9 cellular contexts compared by ENCODE assay signal in the genomic region with DNA sequence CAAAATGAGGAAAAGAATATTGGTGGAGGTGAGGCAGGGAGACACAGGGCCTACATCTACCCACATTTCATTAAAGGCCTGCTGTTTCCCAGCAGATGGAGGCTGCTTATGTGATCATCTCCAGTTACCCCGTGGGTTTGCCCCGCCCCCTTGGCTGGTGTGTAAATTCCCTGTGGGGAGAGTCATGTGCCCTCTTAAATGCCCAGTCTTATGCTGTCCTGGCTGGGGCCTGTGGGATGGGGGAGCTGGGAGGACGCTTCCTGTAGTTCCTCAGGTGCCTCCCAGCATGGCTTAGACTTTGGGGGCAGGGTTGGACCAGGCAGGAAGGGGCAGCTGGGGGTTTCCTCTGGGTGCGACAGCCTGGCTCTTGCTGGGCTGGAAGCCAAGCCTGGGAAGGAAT. TPM values are rescaled to one million over a fixed set of nuclear protein-coding genes. Genes with fewer than 3 reads are reported as not detected.
DNase-seq lines count a peak whose midpoint lies in the region; ATAC-seq and TF ChIP-seq lines count a peak whose summit lies in the region.
"Had no signal": no experiment of that assay in that cellular context is flagged by ENCODE, and none has a peak within 500 bp of the region (broad histone marks: within the 10 kb centered on the region; RNA-seq: fewer than 3 reads in every experiment).

No MANE protein-coding gene starts in this region.

- peak overlapping the region; percentile 33 for H3K27ac Mint-ChIP-seq in glutamatergic neuron (ENCODE audit: unreplicated experiment)
- H3K27ac Mint-ChIP-seq: brain had no signal

- no peaks in the 10 kb centered on the region for H3K27me3 Mint-ChIP-seq in glutamatergic neuron (ENCODE audit: unreplicated experiment)

- peaks cover 2% of the 10 kb centered on the region for H3K4me1 Mint-ChIP-seq in glutamatergic neuron (ENCODE audit: low read depth, unreplicated experiment)
- H3K4me1 Mint-ChIP-seq: brain had no signal

- TF ChIP-seq CTCF in glutamatergic neuron (IDR thresholded peaks at IDR 0.05; ENCODE audit: partially characterized antibody, unreplicated experiment) = no peak
- TF ChIP-seq CTCF in GM20000 (IDR thresholded peaks at IDR 0.05; ENCODE audit: extremely low read depth, missing control alignments) = no peak

- DNase-seq in AG20443 (ENCODE audit: low spot score) (peak; percentile 83), HS-5 (ENCODE audit: low read depth) (peak; percentile 71), glutamatergic neuron (peak; percentile 58), RPMI8226 (no peak), GM20000 (ENCODE audit: low spot score) (no peak)
- peak; percentile 21 for DNase-seq in activated CD4-positive, alpha-beta T cell treated with anti-CD3 and anti-CD28 coated beads for 48 hours
- peak; percentile 37 to 40 for DNase-seq in stimulated activated CD4-positive, alpha-beta T cell treated with anti-CD3 and anti-CD28 coated beads, Interleukin-2, amount 100 ng/mL, for 24 hours

- H3K4me3 Mint-ChIP-seq in glutamatergic neuron (ENCODE audit: unreplicated experiment) = no peak overlapping the region
- H3K4me3 Mint-ChIP-seq: brain had no signal

- H3K36me3 Mint-ChIP-seq in glutamatergic neuron (ENCODE audit: unreplicated experiment) = no peaks in the 10 kb centered on the region
- H3K36me3 Mint-ChIP-seq: brain had no signal

- H3K9me3 Mint-ChIP-seq in glutamatergic neuron (ENCODE audit: unreplicated experiment) = no peaks in the 10 kb centered on the region

- no peak for ATAC-seq in HG02852 (IDR thresholded peaks at IDR 0.05; ENCODE audit: unreplicated experiment)

RNA-seq across cellular contexts. Expression of gene CITED4, which starts 15.5 kb away (rescaled TPM):
- 3.8 TPM for total RNA-seq in glutamatergic neuron (ENCODE audit: unreplicated experiment)

Comparison
In these comparisons a context has a peak if more than half of its experiments do, and no peak if none do; other contexts are left out.
1. DNase-seq: peak in AG20443 (single experiment), HS-5 (single experiment), activated CD4-positive, alpha-beta T cell treated with anti-CD3 and anti-CD28 coated beads for 48 hours (single experiment), glutamatergic neuron (single experiment) and stimulated activated CD4-positive, alpha-beta T cell treated with anti-CD3 and anti-CD28 coated beads, Interleukin-2, amount 100 ng/mL, for 24 hours (2 of 2); none in RPMI8226 (single experiment) and GM20000 (single experiment).